In genomic region chr10:84341538-84341856, GRCh38 we compare ENCODE assay signal across 1 cellular context.
TF ChIP-seq lines count a peak whose summit lies in the region.

No MANE protein-coding gene starts in this region.

TF ChIP-seq in GM23338, 12 proteins besides CTCF, POLR2A, EP300 and RAD21 (continued from another document):
- TF ChIP-seq ZNF462 (CRISPR knock-in tag; IDR thresholded peaks at IDR 0.05) (no peak), NANOG (IDR thresholded peaks at IDR 0.05; ENCODE audit: borderline replicate concordance) (no peak), ZNF331 (CRISPR knock-in tag; IDR thresholded peaks at IDR 0.05; ENCODE audit: low read depth) (no peak)
- TF ChIP-seq, protein P1, sequence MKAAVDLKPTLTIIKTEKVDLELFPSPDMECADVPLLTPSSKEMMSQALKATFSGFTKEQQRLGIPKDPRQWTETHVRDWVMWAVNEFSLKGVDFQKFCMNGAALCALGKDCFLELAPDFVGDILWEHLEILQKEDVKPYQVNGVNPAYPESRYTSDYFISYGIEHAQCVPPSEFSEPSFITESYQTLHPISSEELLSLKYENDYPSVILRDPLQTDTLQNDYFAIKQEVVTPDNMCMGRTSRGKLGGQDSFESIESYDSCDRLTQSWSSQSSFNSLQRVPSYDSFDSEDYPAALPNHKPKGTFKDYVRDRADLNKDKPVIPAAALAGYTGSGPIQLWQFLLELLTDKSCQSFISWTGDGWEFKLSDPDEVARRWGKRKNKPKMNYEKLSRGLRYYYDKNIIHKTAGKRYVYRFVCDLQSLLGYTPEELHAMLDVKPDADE (IDR thresholded peaks at IDR 0.05), result no peak
